8 cellular contexts compared by ENCODE assay signal in the genomic region with DNA sequence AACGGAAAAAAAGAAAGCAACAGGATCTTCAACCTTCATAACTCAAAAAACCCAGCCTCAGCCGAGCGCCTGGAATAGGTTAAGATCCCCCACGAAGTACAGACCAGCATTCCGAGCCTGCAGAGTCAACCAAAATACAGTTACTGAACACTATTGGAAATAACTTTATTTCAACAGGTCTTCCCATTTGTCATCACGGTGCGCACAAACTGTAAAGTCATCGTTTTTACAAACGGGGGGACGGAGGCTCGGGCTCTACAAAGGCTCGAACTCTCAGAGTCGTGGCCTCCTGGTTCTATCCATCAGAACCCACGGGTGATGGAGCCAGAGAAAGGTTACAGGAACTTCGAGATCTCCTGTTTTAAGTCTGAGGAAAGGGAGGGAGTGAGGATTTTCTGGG. TPM values are rescaled to one million over a fixed set of nuclear protein-coding genes. Genes with fewer than 3 reads are reported as not detected.
DNase-seq lines count a peak whose midpoint lies in the region; ATAC-seq and TF ChIP-seq lines count a peak whose summit lies in the region.

No MANE protein-coding gene starts in this region.

- H3K27ac ChIP-seq in epithelial cell of prostate = peak overlapping the region; percentile 87
- peak overlapping the region; percentile 99 for H3K27ac ChIP-seq in neural cell (ENCODE audit: low read length)

- no peaks in the 10 kb centered on the region for H3K9me3 Mint-ChIP-seq in activated CD4-positive, alpha-beta T cell treated with anti-CD3 and anti-CD28 coated beads for 36 hours (ENCODE audit: low read depth)

- H3K4me2 ChIP-seq in neural cell (ENCODE audit: low read length) = peak overlapping the region; percentile 66

- H3K9ac ChIP-seq in neural cell (ENCODE audit: low read length) = peak overlapping the region; percentile 99

- no peaks in the 10 kb centered on the region for H3K27me3 ChIP-seq in neural cell (ENCODE audit: insufficient read depth, low read depth, low read length)

- peaks cover 60% of the 10 kb centered on the region for H3K79me2 ChIP-seq in neural cell (replicated peaks; ENCODE audit: insufficient read depth, low read length)

- H3K27me3 Mint-ChIP-seq in activated CD4-positive, alpha-beta T cell treated with anti-CD3 and anti-CD28 coated beads for 36 hours = no peaks in the 10 kb centered on the region
- H3K27me3 Mint-ChIP-seq in T-helper 17 cell = no peaks in the 10 kb centered on the region

- H3K27ac Mint-ChIP-seq in activated CD4-positive, alpha-beta T cell treated with anti-CD3 and anti-CD28 coated beads for 36 hours = peak overlapping the region; percentile 100
- H3K27ac Mint-ChIP-seq in T-helper 17 cell = peak overlapping the region; percentile 98

- CTCF ChIA-PET in activated CD4-positive, alpha-beta T cell treated with anti-CD3 and anti-CD28 coated beads for 36 hours (lab: Charles Lee) = interaction anchor here (1.8 kb wide), 1 partner anchor 33 kb away, joined by 9 read pairs; no protein-coding TSS in a partner anchor

- DNase-seq in activated CD4-positive, alpha-beta T cell treated with anti-CD3 and anti-CD28 coated beads for 36 hours = peak; percentile 45
- DNase-seq in activated CD4-positive, alpha-beta T cell treated with anti-CD3 and anti-CD28 coated beads, Interleukin-2, amount 50 U/mL, for 1 hour = no peak
- DNase-seq in T-helper 17 cell (no peak), epithelial cell of prostate (ENCODE audit: low read depth, low spot score) (no peak), NCI-H1694 treated with DMSO at 0.1 percent for 48 hours (lab: John Stamatoyannopoulos, UW) (no peak), DMS153 (lab: John Stamatoyannopoulos, UW) (no peak)

- TF ChIP-seq EP300 in neural cell (conservative IDR thresholded peaks at IDR 0.05; ENCODE audit: poor library complexity, severe bottlenecking) = no peak

- POLR2A ChIA-PET in activated CD4-positive, alpha-beta T cell treated with anti-CD3 and anti-CD28 coated beads for 36 hours (lab: Charles Lee) = interaction anchor here (0.5 kb wide), 1 partner anchor 11 kb away, joined by 5 read pairs; no protein-coding TSS in a partner anchor

- intact Hi-C loops in activated CD4-positive, alpha-beta T cell treated with anti-CD3 and anti-CD28 coated beads for 36 hours (cut with DNase I, micrococcal nuclease) = loop anchor here (1.0 to 5.0 kb wide), 6 partner anchors 18 to 117 kb away; a partner anchor contains a TSS

- no peaks in the 10 kb centered on the region for H3K9me2 ChIP-seq in neural cell (ENCODE audit: insufficient read depth, low read length)

- peak overlapping the region; percentile 90 for H3K4me3 ChIP-seq in neural cell (ENCODE audit: low read length)

- TF ChIP-seq RAD21 in neural cell (conservative IDR thresholded peaks at IDR 0.05) = no peak

- H3K36me3 ChIP-seq in neural cell (ENCODE audit: insufficient read depth, low read length) = no peaks in the 10 kb centered on the region

- H2AFZ ChIP-seq in neural cell (ENCODE audit: low read depth, low read length) = no peak overlapping the region

- H3K36me3 Mint-ChIP-seq in activated CD4-positive, alpha-beta T cell treated with anti-CD3 and anti-CD28 coated beads for 36 hours (ENCODE audit: low read depth) = peaks cover 42% of the 10 kb centered on the region
- peaks cover 9% of the 10 kb centered on the region for H3K36me3 Mint-ChIP-seq in T-helper 17 cell (ENCODE audit: low read depth)

- ATAC-seq in activated CD4-positive, alpha-beta T cell treated with anti-CD3 and anti-CD28 coated beads for 36 hours = no peak
- no peak for ATAC-seq in T-helper 17 cell
- ATAC-seq in HG02840 (IDR thresholded peaks at IDR 0.05; ENCODE audit: low FRiP score, unreplicated experiment) = no peak

- H3F3A ChIP-seq in neural cell (ENCODE audit: insufficient read depth, low read length, poor library complexity, severe bottlenecking) = peaks cover 4% of the 10 kb centered on the region

- H3K9me3 ChIP-seq in T-helper 17 cell (ENCODE audit: control insufficient read depth, low read length, poor library complexity, severe bottlenecking) (peaks cover 2% of the 10 kb centered on the region), neural cell (ENCODE audit: low read length) (no peaks in the 10 kb centered on the region)

- H4K20me1 ChIP-seq in neural cell (ENCODE audit: insufficient read depth) = peaks cover 19% of the 10 kb centered on the region

- peaks cover 36% of the 10 kb centered on the region for H3K4me1 Mint-ChIP-seq in activated CD4-positive, alpha-beta T cell treated with anti-CD3 and anti-CD28 coated beads for 36 hours
- peaks cover 24% of the 10 kb centered on the region for H3K4me1 Mint-ChIP-seq in T-helper 17 cell

- peak overlapping the region; percentile 100 for H3K4me3 Mint-ChIP-seq in activated CD4-positive, alpha-beta T cell treated with anti-CD3 and anti-CD28 coated beads for 36 hours
- peak overlapping the region; percentile 100 for H3K4me3 Mint-ChIP-seq in T-helper 17 cell

- TF ChIP-seq CTCF in neural cell (IDR thresholded peaks at IDR 0.05; ENCODE audit: poor library complexity, severe bottlenecking) = no peak

TF ChIP-seq in neural cell, 6 proteins besides CTCF, POLR2A, EP300 and RAD21:
- TF ChIP-seq EZH2 (IDR thresholded peaks at IDR 0.05; ENCODE audit: borderline replicate concordance, insufficient read depth, low read length, poor library complexity, severe bottlenecking) (no peak), SMC3 (conservative IDR thresholded peaks at IDR 0.05; ENCODE audit: poor library complexity) (no peak), MXI1 (conservative IDR thresholded peaks at IDR 0.05; ENCODE audit: poor library complexity, severe bottlenecking) (peak; percentile 22), POLR2AphosphoS5 (IDR thresholded peaks at IDR 0.05) (no peak), TAF1 (IDR thresholded peaks at IDR 0.05; ENCODE audit: low read depth) (peak; percentile 2)
- TF ChIP-seq, protein P1, sequence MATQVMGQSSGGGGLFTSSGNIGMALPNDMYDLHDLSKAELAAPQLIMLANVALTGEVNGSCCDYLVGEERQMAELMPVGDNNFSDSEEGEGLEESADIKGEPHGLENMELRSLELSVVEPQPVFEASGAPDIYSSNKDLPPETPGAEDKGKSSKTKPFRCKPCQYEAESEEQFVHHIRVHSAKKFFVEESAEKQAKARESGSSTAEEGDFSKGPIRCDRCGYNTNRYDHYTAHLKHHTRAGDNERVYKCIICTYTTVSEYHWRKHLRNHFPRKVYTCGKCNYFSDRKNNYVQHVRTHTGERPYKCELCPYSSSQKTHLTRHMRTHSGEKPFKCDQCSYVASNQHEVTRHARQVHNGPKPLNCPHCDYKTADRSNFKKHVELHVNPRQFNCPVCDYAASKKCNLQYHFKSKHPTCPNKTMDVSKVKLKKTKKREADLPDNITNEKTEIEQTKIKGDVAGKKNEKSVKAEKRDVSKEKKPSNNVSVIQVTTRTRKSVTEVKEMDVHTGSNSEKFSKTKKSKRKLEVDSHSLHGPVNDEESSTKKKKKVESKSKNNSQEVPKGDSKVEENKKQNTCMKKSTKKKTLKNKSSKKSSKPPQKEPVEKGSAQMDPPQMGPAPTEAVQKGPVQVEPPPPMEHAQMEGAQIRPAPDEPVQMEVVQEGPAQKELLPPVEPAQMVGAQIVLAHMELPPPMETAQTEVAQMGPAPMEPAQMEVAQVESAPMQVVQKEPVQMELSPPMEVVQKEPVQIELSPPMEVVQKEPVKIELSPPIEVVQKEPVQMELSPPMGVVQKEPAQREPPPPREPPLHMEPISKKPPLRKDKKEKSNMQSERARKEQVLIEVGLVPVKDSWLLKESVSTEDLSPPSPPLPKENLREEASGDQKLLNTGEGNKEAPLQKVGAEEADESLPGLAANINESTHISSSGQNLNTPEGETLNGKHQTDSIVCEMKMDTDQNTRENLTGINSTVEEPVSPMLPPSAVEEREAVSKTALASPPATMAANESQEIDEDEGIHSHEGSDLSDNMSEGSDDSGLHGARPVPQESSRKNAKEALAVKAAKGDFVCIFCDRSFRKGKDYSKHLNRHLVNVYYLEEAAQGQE (IDR thresholded peaks at IDR 0.05; ENCODE audit: borderline replicate concordance) = no peak
TF ChIP-seq in neural cell: peak in this region for 2.

RNA-seq across cellular contexts. Expression of a gene that starts 1.1 kb away (rescaled TPM):
- total RNA-seq in activated CD4-positive, alpha-beta T cell treated with anti-CD3 and anti-CD28 coated beads for 36 hours = 100 to 1,000 TPM; 520 to 553 TPM
- total RNA-seq in T-helper 17 cell = 100 to 1,000 TPM; 142 to 146 TPM
- polyA plus RNA-seq in neural cell = 594 and 646 TPM in 2 replicates
- 675 and 954 TPM in 2 replicates for polyA minus RNA-seq in neural cell

RNA-seq across cellular contexts. Expression of a gene that starts 57.1 kb away (rescaled TPM):
- total RNA-seq in activated CD4-positive, alpha-beta T cell treated with anti-CD3 and anti-CD28 coated beads for 36 hours = 10 to 100 TPM; 10.1 to 11.6 TPM
- 10 to 100 TPM; 14.8 to 17.4 TPM for total RNA-seq in T-helper 17 cell
- polyA plus RNA-seq in neural cell = 105 and 111 TPM in 2 replicates
- polyA minus RNA-seq in neural cell = 111 and 115 TPM in 2 replicates
